In the genomic region with DNA sequence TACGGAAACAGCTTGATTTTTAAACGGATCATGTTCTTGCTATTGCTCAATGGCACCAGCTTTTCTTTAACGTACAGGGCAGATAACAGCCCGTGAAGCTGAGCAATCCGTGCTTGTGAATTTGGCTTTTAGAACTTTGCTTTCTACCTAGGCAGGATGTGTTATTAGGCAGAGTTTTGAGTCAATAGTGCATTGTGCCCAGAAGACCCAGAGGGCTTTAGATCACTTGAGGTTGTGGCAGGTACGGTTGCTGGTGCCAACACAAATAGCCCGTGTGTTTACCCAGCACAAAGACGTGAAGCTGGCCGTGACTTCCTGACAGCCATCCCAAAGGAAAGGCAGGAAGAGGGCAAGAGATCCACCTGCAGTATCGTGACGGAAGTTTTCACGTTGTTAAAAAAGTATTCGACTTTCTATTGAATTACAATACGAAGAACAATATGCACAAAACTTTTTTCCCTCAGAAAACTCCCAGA, we compare ENCODE assay signal across 16 cellular contexts.
DNase-seq lines count a peak whose midpoint lies in the region; ATAC-seq, FAIRE-seq and TF ChIP-seq lines count a peak whose summit lies in the region.
"Had no signal": no experiment of that assay in that cellular context is flagged by ENCODE, and none has a peak within 500 bp of the region (broad histone marks: within the 10 kb centered on the region; RNA-seq: fewer than 3 reads in every experiment).

No MANE protein-coding gene starts in this region.

- H3K27ac Mint-ChIP-seq in mesothelial cell of epicardium, result no peak overlapping the region
- H3K27ac Mint-ChIP-seq in activated T-helper 1 cell treated with anti-CD3 and anti-CD28 coated beads, Interleukin-12 subunit alpha, Interleukin-12 subunit beta, Interleukin-2, Interleukin-4 antibody, amounts not matched to agents 30 ng/mL and 10 ng/mL and 1 ng/mL, durations not matched to agents 14 hours and 24 hours and 36 hours, result no peak overlapping the region
- H3K27ac Mint-ChIP-seq: activated B cell treated with CpG ODN at 0.5 μM for 24 hours had no signal

- no peaks in the 10 kb centered on the region for H3K9me3 Mint-ChIP-seq in mesothelial cell of epicardium
- no peaks in the 10 kb centered on the region for H3K9me3 Mint-ChIP-seq in activated T-helper 1 cell treated with anti-CD3 and anti-CD28 coated beads, Interleukin-12 subunit alpha, Interleukin-12 subunit beta, Interleukin-2, Interleukin-4 antibody, amounts not matched to agents 30 ng/mL and 10 ng/mL and 1 ng/mL, durations not matched to agents 14 hours and 24 hours and 36 hours
- H3K9me3 Mint-ChIP-seq: activated B cell treated with CpG ODN at 0.5 μM for 24 hours had no signal

- no peaks in the 10 kb centered on the region for H3K36me3 Mint-ChIP-seq in mesothelial cell of epicardium
- H3K36me3 Mint-ChIP-seq in activated T-helper 1 cell treated with anti-CD3 and anti-CD28 coated beads, Interleukin-12 subunit alpha, Interleukin-12 subunit beta, Interleukin-2, Interleukin-4 antibody, amounts not matched to agents 30 ng/mL and 10 ng/mL and 1 ng/mL, durations not matched to agents 14 hours and 24 hours and 36 hours (ENCODE audit: low read depth), result no peaks in the 10 kb centered on the region

- peaks cover 2% of the 10 kb centered on the region for H3K4me1 Mint-ChIP-seq in mesothelial cell of epicardium
- no peaks in the 10 kb centered on the region for H3K4me1 Mint-ChIP-seq in activated T-helper 1 cell treated with anti-CD3 and anti-CD28 coated beads, Interleukin-12 subunit alpha, Interleukin-12 subunit beta, Interleukin-2, Interleukin-4 antibody, amounts not matched to agents 30 ng/mL and 10 ng/mL and 1 ng/mL, durations not matched to agents 14 hours and 24 hours and 36 hours (ENCODE audit: low read depth)
- H3K4me1 Mint-ChIP-seq: activated B cell treated with CpG ODN at 0.5 μM for 24 hours had no signal

- in situ Hi-C loops in gastrocnemius medialis (cut with MboI; ENCODE audit: low sequenced_read_pairs in 4 of 4), result no loop called here

- intact Hi-C loops in kidney (cut with DNase I), result no loop called here
- intact Hi-C loops in activated T-helper 1 cell treated with anti-CD3 and anti-CD28 coated beads, Interleukin-12 subunit alpha, Interleukin-12 subunit beta, Interleukin-2, Interleukin-4 antibody, amounts not matched to agents 30 ng/mL and 10 ng/mL and 1 ng/mL, durations not matched to agents 14 hours and 24 hours and 36 hours (cut with micrococcal nuclease), result no loop called here
- intact Hi-C loops in gastrocnemius medialis (cut with DNase I; ENCODE audit: low total_unique reads), result no loop called here

- H3K4me1 ChIP-seq in kidney (ENCODE audit: control insufficient read depth in 1 of 2, insufficient read depth in 1 of 2, low read depth in 1 of 2, low read length in 2 of 2) (peaks cover 0 to 6% of the 10 kb centered on the region in 2 donors), gastrocnemius medialis (no peaks in the 10 kb centered on the region)

- H3K36me3 ChIP-seq in kidney (ENCODE audit: control insufficient read depth in 1 of 2, insufficient read depth in 2 of 2, low read length in 2 of 2) (no peaks in the 10 kb centered on the region), gastrocnemius medialis (no peaks in the 10 kb centered on the region)

- peak; percentile 7 for DNase-seq in activated CD8-positive, alpha-beta memory T cell treated with anti-CD3 and anti-CD28 coated beads, Interleukin-2, amount 50 U/mL, for 48 hours
- no peak for DNase-seq in activated CD8-positive, alpha-beta memory T cell treated with anti-CD3 and anti-CD28 coated beads, Interleukin-2, amount 50 U/mL, for 4 hours
- DNase-seq in NCI-H69 (lab: John Stamatoyannopoulos, UW) (peak; percentile 71), kidney (peak; percentile 86), mesothelial cell of epicardium (ENCODE audit: low spot score in 2 of 2, unreplicated experiment in 2 of 2) (no peak), T-helper 2 cell (no peak), gastrocnemius medialis (no peak)
- DNase-seq in activated T-helper 1 cell treated with anti-CD3 and anti-CD28 coated beads, Interleukin-12 subunit alpha, Interleukin-12 subunit beta, Interleukin-2, Interleukin-4 antibody, amounts not matched to agents 30 ng/mL and 10 ng/mL and 1 ng/mL, durations not matched to agents 14 hours and 24 hours and 36 hours (ENCODE audit: low spot score), result no peak
- DNase-seq: 8988T; activated B cell treated with CpG ODN at 0.5 μM for 24 hours; activated T-cell treated with anti-CD3 and anti-CD28 coated beads, Interleukin-2, amount 50 U/mL, for 48 hours; NCI-H446 treated with DMSO at 0.1 percent for 48 hours; substantia nigra had no signal

- no peak overlapping the region for H3K4me3 Mint-ChIP-seq in mesothelial cell of epicardium
- H3K4me3 Mint-ChIP-seq in activated T-helper 1 cell treated with anti-CD3 and anti-CD28 coated beads, Interleukin-12 subunit alpha, Interleukin-12 subunit beta, Interleukin-2, Interleukin-4 antibody, amounts not matched to agents 30 ng/mL and 10 ng/mL and 1 ng/mL, durations not matched to agents 14 hours and 24 hours and 36 hours, result no peak overlapping the region
- H3K4me3 Mint-ChIP-seq: activated B cell treated with CpG ODN at 0.5 μM for 24 hours had no signal

- H3K4me3 ChIP-seq in kidney (ENCODE audit: low read length in 2 of 2), result no peak overlapping the region
- no peak overlapping the region for H3K4me3 ChIP-seq in gastrocnemius medialis
- H3K4me3 ChIP-seq: SK-N-MC had no signal

- peaks cover 0 to 4% (median 3%) of the 10 kb centered on the region in 3 donors for H3K27me3 ChIP-seq in gastrocnemius medialis

- no peak for TF ChIP-seq CTCF in kidney (IDR thresholded peaks at IDR 0.05; ENCODE audit: borderline replicate concordance, extremely low read depth, insufficient read depth)
- no peak for TF ChIP-seq CTCF in mesothelial cell of epicardium (IDR thresholded peaks at IDR 0.05; ENCODE audit: unreplicated experiment)
- TF ChIP-seq CTCF in gastrocnemius medialis (IDR thresholded peaks at IDR 0.05 in 4 of 5, conservative IDR thresholded peaks at IDR 0.05 in 1 of 5), result no peak

- no peak overlapping the region for H3K27ac ChIP-seq in kidney (ENCODE audit: low read depth in 2 of 2, low read length in 2 of 2)
- H3K27ac ChIP-seq in gastrocnemius medialis, result no peak overlapping the region
- H3K27ac ChIP-seq: epithelial cell of prostate, SK-N-MC had no signal

- H3K9ac ChIP-seq in kidney (ENCODE audit: low read length in 2 of 2), result no peak overlapping the region

- H3K9me3 ChIP-seq in kidney (ENCODE audit: control insufficient read depth in 1 of 2, low read length in 2 of 2), result no peaks in the 10 kb centered on the region
- no peaks in the 10 kb centered on the region for H3K9me3 ChIP-seq in gastrocnemius medialis

- no peak for TF ChIP-seq POLR2A in gastrocnemius medialis (IDR thresholded peaks at IDR 0.05)

- peaks cover 4% of the 10 kb centered on the region for H3K27me3 Mint-ChIP-seq in mesothelial cell of epicardium (ENCODE audit: low read depth)
- H3K27me3 Mint-ChIP-seq in activated T-helper 1 cell treated with anti-CD3 and anti-CD28 coated beads, Interleukin-12 subunit alpha, Interleukin-12 subunit beta, Interleukin-2, Interleukin-4 antibody, amounts not matched to agents 30 ng/mL and 10 ng/mL and 1 ng/mL, durations not matched to agents 14 hours and 24 hours and 36 hours (ENCODE audit: insufficient read depth), result peaks cover 5% of the 10 kb centered on the region
- H3K27me3 Mint-ChIP-seq: activated B cell treated with CpG ODN at 0.5 μM for 24 hours had no signal

- FAIRE-seq in kidney (lab: Jason Lieb, UNC), result no peak
- FAIRE-seq: H1 had no signal

- no peak for ATAC-seq in gastrocnemius medialis

Comparison
In these comparisons a context has a peak if more than half of its experiments do, and no peak if none do; other contexts are left out.
1. DNase-seq: peak in activated CD8-positive, alpha-beta memory T cell treated with anti-CD3 and anti-CD28 coated beads, Interleukin-2, amount 50 U/mL, for 48 hours (single experiment), NCI-H69 (single experiment) and kidney (single experiment); none in activated CD8-positive, alpha-beta memory T cell treated with anti-CD3 and anti-CD28 coated beads, Interleukin-2, amount 50 U/mL, for 4 hours (single experiment), mesothelial cell of epicardium (0 of 2), T-helper 2 cell (0 of 5), activated T-helper 1 cell treated with anti-CD3 and anti-CD28 coated beads, Interleukin-12 subunit alpha, Interleukin-12 subunit beta, Interleukin-2, Interleukin-4 antibody, amounts not matched to agents 30 ng/mL and 10 ng/mL and 1 ng/mL, durations not matched to agents 14 hours and 24 hours and 36 hours (single experiment) and gastrocnemius medialis (0 of 2).